13 cellular contexts compared by ENCODE assay signal in the genomic region with DNA sequence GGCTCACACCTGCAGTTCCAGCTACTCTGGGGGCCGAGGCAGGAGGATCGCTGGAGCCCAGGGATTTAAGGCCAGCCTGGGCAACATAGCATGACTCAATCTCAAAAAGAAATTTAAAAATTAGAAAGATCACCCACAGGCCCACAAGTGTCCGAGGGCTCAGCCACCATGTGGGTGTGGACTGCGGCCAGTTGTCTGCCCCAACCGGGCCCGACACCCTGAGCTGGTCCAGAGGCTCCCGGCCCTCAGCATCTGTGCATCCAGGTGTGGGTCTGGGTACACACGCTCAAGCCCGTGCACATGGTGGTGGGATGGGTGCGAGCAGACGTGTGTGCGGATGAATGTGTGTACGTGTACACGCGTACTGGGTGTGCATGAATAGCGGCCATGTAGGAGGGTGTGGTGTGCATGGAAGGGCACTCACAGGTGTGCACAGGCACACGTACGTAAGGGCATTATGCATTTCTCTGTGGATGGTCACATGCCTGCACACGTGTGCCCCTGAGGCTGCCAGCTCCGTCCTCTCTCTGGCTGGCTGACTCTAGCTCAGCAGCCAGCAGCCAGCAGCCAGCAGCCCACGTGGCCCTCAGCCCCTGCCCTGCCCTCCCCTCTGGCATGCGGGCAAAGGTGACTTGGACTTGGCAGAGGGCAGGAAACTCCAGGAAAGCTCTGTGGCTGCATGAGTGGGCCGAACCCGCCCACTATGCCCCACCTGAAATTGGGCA. TPM values are rescaled to one million over a fixed set of nuclear protein-coding genes. Genes with fewer than 3 reads are reported as not detected.
DNase-seq lines count a peak whose midpoint lies in the region; ATAC-seq, FAIRE-seq and TF ChIP-seq lines count a peak whose summit lies in the region.
"Had no signal": no experiment of that assay in that cellular context is flagged by ENCODE, and none has a peak within 500 bp of the region (broad histone marks: within the 10 kb centered on the region; RNA-seq: fewer than 3 reads in every experiment).

No MANE protein-coding gene starts in this region.

- 82% methylated on average over 18 of the region's 24 CpGs; no CpG with 5 or more reads in 1 of the 2 experiments for WGBS in IMR-90 (ENCODE audit: extremely low coverage in 2 of 2, insufficient read length in 1 of 2), 2 experiments
- WGBS in esophagus muscularis mucosa, result 66% methylated on average over 21 of the region's 24 CpGs

- no peak overlapping the region for H4K5ac ChIP-seq in IMR-90 (ENCODE audit: low read depth, low read length)

- H3K36me3 ChIP-seq in IMR-90 (ENCODE audit: control insufficient read depth, insufficient read depth, low read length), result no peaks in the 10 kb centered on the region; the same call in 1 of the 2 replicates
- no peaks in the 10 kb centered on the region for H3K36me3 ChIP-seq in kidney (ENCODE audit: control insufficient read depth in 1 of 2, insufficient read depth in 2 of 2, low read length in 2 of 2)
- H3K36me3 ChIP-seq in esophagus muscularis mucosa, result peaks cover 2 to 9% (median 5%) of the 10 kb centered on the region in 4 donors
- H3K36me3 ChIP-seq: cardiac muscle cell had no signal

- no peak overlapping the region for H4K91ac ChIP-seq in IMR-90 (ENCODE audit: insufficient read depth, low read depth, low read length)

- H3K9me1 ChIP-seq in IMR-90 (ENCODE audit: insufficient read depth, low read length), result no peaks in the 10 kb centered on the region

- no peak overlapping the region for H3K4ac ChIP-seq in IMR-90 (ENCODE audit: low read depth, low read length)

- no peak for TF ChIP-seq CTCF in IMR-90 (conservative IDR thresholded peaks at IDR 0.05; ENCODE audit: low read depth, low read length)
- no peak for TF ChIP-seq CTCF in brain (conservative IDR thresholded peaks at IDR 0.05)
- TF ChIP-seq CTCF in kidney (IDR thresholded peaks at IDR 0.05; ENCODE audit: borderline replicate concordance, extremely low read depth, insufficient read depth), result no peak
- no peak for TF ChIP-seq CTCF in esophagus muscularis mucosa (IDR thresholded peaks at IDR 0.05)

- no peak overlapping the region for H3K18ac ChIP-seq in IMR-90 (ENCODE audit: low read depth, low read length)

- in situ Hi-C loops in IMR-90 (cut with MboI; ENCODE audit: low sequenced_read_pairs), result loop anchor here (5.0 kb wide), 1 partner anchor 78 kb away; no protein-coding TSS in a partner anchor

- H3K9me3 Mint-ChIP-seq in brain, result no peaks in the 10 kb centered on the region
- no peaks in the 10 kb centered on the region for H3K9me3 Mint-ChIP-seq in stimulated activated naive B cell treated with anti-CD40 and anti-IgM and Interleukin-4, amounts not matched to agents 10 μg/mL and 1 μg/mL and 100 μg/mL, for 72 hours
- H3K9me3 Mint-ChIP-seq: activated CD4-positive, alpha-beta memory T cell treated with anti-CD3 and anti-CD28 coated beads, Interleukin-2, amount 10 ng/mL, durations not matched to agents 7 days and 5 days had no signal

- H2BK120ac ChIP-seq in IMR-90 (ENCODE audit: low read depth, low read length), result no peak overlapping the region

- DNase-seq in IMR-90 (no peak), kidney (peak; percentile 95), HUDEP-2 (lab: John Stamatoyannopoulos, UW; ENCODE audit: unreplicated experiment in 76 of 76) (no peak), HuH-7.5 (ENCODE audit: low spot score) (no peak), esophagus muscularis mucosa (ENCODE audit: extremely low spot score) (no peak)
- DNase-seq in stimulated activated naive B cell treated with anti-CD40 and anti-IgM and Interleukin-4, amounts not matched to agents 10 μg/mL and 1 μg/mL and 100 μg/mL, for 72 hours, result no peak
- DNase-seq: activated CD4-positive, alpha-beta memory T cell treated with anti-CD3 and anti-CD28 coated beads, Interleukin-2, amount 10 ng/mL, durations not matched to agents 7 days and 5 days; NCI-H1105; SIG-M5; stimulated activated naive CD4-positive, alpha-beta T cell treated with Interleukin-2 at 50 U/mL for 16 hours had no signal

- H2AK9ac ChIP-seq in IMR-90 (replicated peaks; ENCODE audit: low read depth, low read length, poor library complexity), result no peak overlapping the region

- POLR2A ChIA-PET in IMR-90 (lab: Charles Lee; ENCODE audit: unreplicated experiment), result no interaction called here

- H2BK20ac ChIP-seq in IMR-90 (ENCODE audit: low read depth, low read length), result no peak overlapping the region

- peak overlapping the region in 3 of 5 experiments; percentile 45 to 71 (median 62) for H3K27ac Mint-ChIP-seq in brain
- H3K27ac Mint-ChIP-seq in stimulated activated naive B cell treated with anti-CD40 and anti-IgM and Interleukin-4, amounts not matched to agents 10 μg/mL and 1 μg/mL and 100 μg/mL, for 72 hours, result peak overlapping the region; percentile 37
- H3K27ac Mint-ChIP-seq: activated CD4-positive, alpha-beta memory T cell treated with anti-CD3 and anti-CD28 coated beads, Interleukin-2, amount 10 ng/mL, durations not matched to agents 7 days and 5 days had no signal

- BruUV-seq in IMR-90 (replicated peaks; lab: Mats Ljungman, UMichigan), result no TSS peak

- ATAC-seq in IMR-90 (ENCODE audit: low read depth) (no peak), HG03565 (IDR thresholded peaks at IDR 0.05; ENCODE audit: unreplicated experiment) (no peak)
- peak in 1 of 2 donors; percentile 14 for ATAC-seq in stimulated activated naive B cell treated with anti-CD40 and anti-IgM and Interleukin-4, amounts not matched to agents 10 μg/mL and 1 μg/mL and 100 μg/mL, for 72 hours (replicated peaks)

- H3K9ac ChIP-seq in IMR-90 (ENCODE audit: low read depth, low read length) (no peak overlapping the region), kidney (ENCODE audit: low read length in 2 of 2) (no peak overlapping the region)

- H2AFZ ChIP-seq in IMR-90 (replicated peaks; ENCODE audit: low read length, poor library complexity), result peak overlapping the region; percentile 67

- dilution Hi-C loops in IMR-90 (cut with HindIII; ENCODE audit: low sequenced_read_pairs, unreplicated experiment), result no loop called here

- H3K27me3 ChIP-seq in IMR-90 (ENCODE audit: control insufficient read depth, insufficient read depth, low read length) (peaks cover 4% of the 10 kb centered on the region), esophagus muscularis mucosa (peaks cover 0 to 33% (median 13%) of the 10 kb centered on the region in 4 donors)
- H3K27me3 ChIP-seq: cardiac muscle cell had no signal

- FAIRE-seq in kidney (lab: Jason Lieb, UNC), result peak; percentile 11

- peaks cover 1% of the 10 kb centered on the region; the same call in 1 of the 2 replicates for H3K4me1 ChIP-seq in IMR-90 (ENCODE audit: control insufficient read depth, insufficient read depth, low read length)
- H3K4me1 ChIP-seq in kidney (ENCODE audit: control insufficient read depth in 1 of 2, insufficient read depth in 1 of 2, low read depth in 1 of 2, low read length in 2 of 2), result peaks cover 6 to 31% of the 10 kb centered on the region in 2 donors
- peaks cover 58 to 71% (median 63%) of the 10 kb centered on the region in 4 donors for H3K4me1 ChIP-seq in esophagus muscularis mucosa

- CTCF ChIA-PET in IMR-90 (lab: Yijun Ruan, JAX), result interaction anchor here (0.6 kb wide), 1 partner anchor 15 kb away, joined by 3 read pairs; no protein-coding TSS in a partner anchor

- no peaks in the 10 kb centered on the region for H3K36me3 Mint-ChIP-seq in brain
- no peaks in the 10 kb centered on the region for H3K36me3 Mint-ChIP-seq in stimulated activated naive B cell treated with anti-CD40 and anti-IgM and Interleukin-4, amounts not matched to agents 10 μg/mL and 1 μg/mL and 100 μg/mL, for 72 hours

- no peak overlapping the region for H3K4me2 ChIP-seq in IMR-90 (ENCODE audit: low read depth, low read length)

- H3K27ac ChIP-seq in IMR-90 (ENCODE audit: insufficient read depth, low read length), result no peak overlapping the region
- peak overlapping the region; percentile 85 to 88 for H3K27ac ChIP-seq in kidney (ENCODE audit: low read depth in 2 of 2, low read length in 2 of 2)
- no peak overlapping the region for H3K27ac ChIP-seq in esophagus muscularis mucosa (replicated peaks in 1 of 4)
- H3K27ac ChIP-seq: cardiac muscle cell had no signal

- TF ChIP-seq POLR2A in IMR-90 (IDR thresholded peaks at IDR 0.05; ENCODE audit: low read depth, low read length) (no peak), esophagus muscularis mucosa (IDR thresholded peaks at IDR 0.05; ENCODE audit: low read depth) (no peak)

- intact Hi-C loops in IMR-90 (cut with micrococcal nuclease) (no loop called here), kidney (cut with DNase I) (loop anchor here (5.0 kb wide), 1 partner anchor 148 kb away; no protein-coding TSS in a partner anchor), esophagus muscularis mucosa (cut with DNase I) (loop anchor here (5.0 kb wide), 1 partner anchor 78 kb away; no protein-coding TSS in a partner anchor)

- no peak overlapping the region for H2AK5ac ChIP-seq in IMR-90 (ENCODE audit: low read depth, low read length)

- no peak for TF ChIP-seq EP300 in esophagus muscularis mucosa (IDR thresholded peaks at IDR 0.05)

- H3K9me3 ChIP-seq in IMR-90 (ENCODE audit: control insufficient read depth, insufficient read depth, low read length) (no peaks in the 10 kb centered on the region), kidney (ENCODE audit: control insufficient read depth in 1 of 2, low read length in 2 of 2) (no peaks in the 10 kb centered on the region), esophagus muscularis mucosa (no peaks in the 10 kb centered on the region)

- no peak for TF ChIP-seq RAD21 in IMR-90 (IDR thresholded peaks at IDR 0.05; ENCODE audit: low read length)

- H4K20me1 ChIP-seq in IMR-90 (ENCODE audit: insufficient read depth, low read length), result peaks cover 9% of the 10 kb centered on the region

- no peak overlapping the region for H3K4me3 Mint-ChIP-seq in brain
- no peak overlapping the region for H3K4me3 Mint-ChIP-seq in stimulated activated naive B cell treated with anti-CD40 and anti-IgM and Interleukin-4, amounts not matched to agents 10 μg/mL and 1 μg/mL and 100 μg/mL, for 72 hours
- H3K4me3 Mint-ChIP-seq: activated CD4-positive, alpha-beta memory T cell treated with anti-CD3 and anti-CD28 coated beads, Interleukin-2, amount 10 ng/mL, durations not matched to agents 7 days and 5 days had no signal

- peaks cover 36% of the 10 kb centered on the region for H3K4me1 Mint-ChIP-seq in brain
- peaks cover 25 to 44% of the 10 kb centered on the region in 2 donors for H3K4me1 Mint-ChIP-seq in stimulated activated naive B cell treated with anti-CD40 and anti-IgM and Interleukin-4, amounts not matched to agents 10 μg/mL and 1 μg/mL and 100 μg/mL, for 72 hours

- H4K8ac ChIP-seq in IMR-90 (ENCODE audit: low read depth in 2 of 2, low read length in 2 of 2), result no peak overlapping the region

- H3K4me3 ChIP-seq in IMR-90 (ENCODE audit: insufficient read depth, low read depth, low read length) (no peak overlapping the region), kidney (ENCODE audit: low read length in 2 of 2) (no peak overlapping the region), esophagus muscularis mucosa (no peak overlapping the region)
- H3K4me3 ChIP-seq: cardiac muscle cell had no signal

- no peak overlapping the region for H3K56ac ChIP-seq in IMR-90 (ENCODE audit: extremely low read depth, insufficient read depth, low read length)

- no peaks in the 10 kb centered on the region for H3K79me1 ChIP-seq in IMR-90 (ENCODE audit: low read depth in 1 of 2, low read length in 2 of 2)

- no peak overlapping the region for H3K23ac ChIP-seq in IMR-90 (ENCODE audit: low read depth, low read length)

- no peak overlapping the region for H3K14ac ChIP-seq in IMR-90 (replicated peaks; ENCODE audit: low read depth, low read length)

- H2BK5ac ChIP-seq in IMR-90 (ENCODE audit: low read depth, low read length, poor library complexity, severe bottlenecking), result no peak overlapping the region

- no peak overlapping the region for H2BK15ac ChIP-seq in IMR-90 (ENCODE audit: low read depth, low read length)

- no peaks in the 10 kb centered on the region for H3K27me3 Mint-ChIP-seq in brain
- peaks cover 14 to 24% of the 10 kb centered on the region in 2 donors for H3K27me3 Mint-ChIP-seq in stimulated activated naive B cell treated with anti-CD40 and anti-IgM and Interleukin-4, amounts not matched to agents 10 μg/mL and 1 μg/mL and 100 μg/mL, for 72 hours

RNA-seq across cellular contexts. Expression of a gene that starts 23.3 kb away (rescaled TPM):
- total RNA-seq in IMR-90 (2012; rRNA removed) (5.6 and 6.4 TPM in 2 replicates), kidney (48.6 TPM), esophagus muscularis mucosa (1 to 10 TPM; 2.1 to 6.2 (median 5.8) TPM)
- polyA plus RNA-seq in IMR-90 (2012; rRNA removed) (9.3 and 11.8 TPM in 2 replicates), brain (ENCODE audit: insufficient read depth, low read depth, low replicate concordance) (63.7 TPM), kidney (ENCODE audit: insufficient read depth, low read depth, low replicate concordance) (59.1 TPM)
- 25.5 TPM in 2 replicates for polyA plus RNA-seq in IMR-90 (2012; cell fraction: cytosol; rRNA removed)
- polyA plus RNA-seq in IMR-90 (2012; cell fraction: nucleus; rRNA removed; ENCODE audit: low replicate concordance), result 12.8 and 30.0 TPM in 2 replicates

RNA-seq across cellular contexts. Expression of a gene that starts 35.8 kb away (rescaled TPM):
- total RNA-seq in IMR-90 (2012; rRNA removed) (0.18 and 0.28 TPM in 2 replicates), kidney (26.1 TPM), esophagus muscularis mucosa (10 to 100 TPM in 3 of 4 donors, 1 to 10 TPM in 1; 5.0 to 19.0 (median 13.9) TPM)
- polyA plus RNA-seq in IMR-90 (2012; rRNA removed) (0.20 and 0.58 TPM in 2 replicates), brain (ENCODE audit: insufficient read depth, low read depth, low replicate concordance) (21.9 TPM), kidney (ENCODE audit: insufficient read depth, low read depth, low replicate concordance) (6.3 TPM)
- 0.25 and 0.58 TPM in 2 replicates for polyA plus RNA-seq in IMR-90 (2012; cell fraction: cytosol; rRNA removed)
- polyA plus RNA-seq in IMR-90 (2012; cell fraction: nucleus; rRNA removed; ENCODE audit: low replicate concordance), result 3.9 and 5.8 TPM in 2 replicates

RNA-seq across cellular contexts. Expression of a gene that starts 44.0 kb away (rescaled TPM):
- total RNA-seq in IMR-90 (2012; rRNA removed) (31.4 and 43.9 TPM in 2 replicates), kidney (38.9 TPM), esophagus muscularis mucosa (10 to 100 TPM; 56.1 to 72.5 (median 69.4) TPM)
- polyA plus RNA-seq in IMR-90 (2012; rRNA removed) (33.9 and 37.4 TPM in 2 replicates), brain (ENCODE audit: insufficient read depth, low read depth, low replicate concordance) (91.4 TPM), kidney (ENCODE audit: insufficient read depth, low read depth, low replicate concordance) (33.3 TPM)
- polyA plus RNA-seq in IMR-90 (2012; cell fraction: cytosol; rRNA removed), result 41.8 and 43.5 TPM in 2 replicates
- 99.5 and 153 TPM in 2 replicates for polyA plus RNA-seq in IMR-90 (2012; cell fraction: nucleus; rRNA removed; ENCODE audit: low replicate concordance)

Comparison
In these comparisons a context has a peak if more than half of its experiments do, and no peak if none do; other contexts are left out.
1. H3K27ac ChIP-seq: peak in kidney (2 of 2); none in IMR-90 (single experiment) and esophagus muscularis mucosa (0 of 4).